5 cellular contexts compared by ENCODE assay signal in genomic region chr3:2083558-2083957, GRCh38. TPM values are rescaled to one million over a fixed set of nuclear protein-coding genes. Genes with fewer than 3 reads are reported as not detected.
"Had no signal": no experiment of that assay in that cellular context is flagged by ENCODE, and none has a peak within 500 bp of the region (broad histone marks: within the 10 kb centered on the region; RNA-seq: fewer than 3 reads in every experiment).

No MANE protein-coding gene starts in this region.

RNA-seq across cellular contexts. Expression of gene CNTN4, which starts 15.1 kb away (rescaled TPM):
- total RNA-seq: HT-29, HT1080, K562 had no signal
- polyA plus RNA-seq: IgD-negative memory B cell, IMR-90, K562 had no signal
